In the genomic region with DNA sequence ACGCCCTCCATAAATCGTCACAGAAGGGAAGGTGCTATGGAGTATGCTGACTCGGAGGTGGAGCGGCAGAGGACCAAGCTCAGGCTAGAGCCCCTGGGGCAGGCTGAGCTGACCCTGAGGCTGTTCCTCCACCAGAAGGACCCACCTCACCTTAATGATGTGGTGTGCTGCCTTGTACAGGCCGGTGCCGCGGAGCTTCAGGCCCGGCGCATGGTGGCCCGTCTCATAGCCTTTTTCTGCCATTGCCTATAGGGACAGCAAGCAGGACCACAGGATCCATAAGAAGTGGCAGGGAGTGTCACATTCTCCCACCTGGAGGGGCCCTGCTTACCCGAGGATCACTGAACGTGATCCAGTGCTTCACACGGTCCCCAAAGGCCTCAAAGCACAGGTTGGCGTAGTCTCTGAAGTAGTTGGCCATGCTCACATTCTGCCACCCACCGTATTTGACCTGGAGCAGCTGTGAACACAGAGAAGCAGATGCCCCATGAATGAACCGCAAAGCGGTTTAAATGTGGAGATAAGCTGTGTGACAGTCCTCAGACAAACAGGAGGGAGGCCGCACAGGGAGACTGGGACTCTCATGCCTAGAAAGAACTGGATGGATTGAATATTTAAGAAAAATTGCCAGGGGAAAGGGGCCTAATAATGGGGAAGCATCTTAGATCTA, we compare ENCODE assay signal across 19 cellular contexts. TPM values are rescaled to one million over a fixed set of nuclear protein-coding genes. Genes with fewer than 3 reads are reported as not detected.
DNase-seq lines count a peak whose midpoint lies in the region; ATAC-seq, FAIRE-seq and TF ChIP-seq lines count a peak whose summit lies in the region.
"Had no signal": no experiment of that assay in that cellular context is flagged by ENCODE, and none has a peak within 500 bp of the region (broad histone marks: within the 10 kb centered on the region; RNA-seq: fewer than 3 reads in every experiment).

No MANE protein-coding gene starts in this region.

- no peak overlapping the region for H2BK5ac ChIP-seq in IMR-90 (ENCODE audit: low read depth, low read length, poor library complexity, severe bottlenecking)

- no peak overlapping the region for H2AK5ac ChIP-seq in IMR-90 (ENCODE audit: low read depth, low read length)

- H3K4me1 ChIP-seq in IMR-90 (ENCODE audit: control insufficient read depth, insufficient read depth, low read length) (peaks cover 7% of the 10 kb centered on the region), Karpas-422 (ENCODE audit: low read length) (no peaks in the 10 kb centered on the region), K562 (replicated peaks in 1 of 2; ENCODE audit: control insufficient read depth in 2 of 2, insufficient read depth in 2 of 2, low read length in 2 of 2) (peaks cover 8 to 21% of the 10 kb centered on the region in 2 experiments; a peak in 4 of 5 replicates), smooth muscle cell (ENCODE audit: low read depth) (peaks cover 12% of the 10 kb centered on the region)
- H3K4me1 ChIP-seq: A549, BLaER1 had no signal

- peak overlapping the region; percentile 37 for H2AK9ac ChIP-seq in IMR-90 (replicated peaks; ENCODE audit: low read depth, low read length, poor library complexity)

- no peak overlapping the region for H3K56ac ChIP-seq in IMR-90 (ENCODE audit: extremely low read depth, insufficient read depth, low read length)

- no peak overlapping the region for H4K91ac ChIP-seq in IMR-90 (ENCODE audit: insufficient read depth, low read depth, low read length)

- CTCF ChIA-PET in IMR-90 (lab: Yijun Ruan, JAX) (no interaction called here), K562 (lab: Yijun Ruan, JAX; ENCODE audit: low intra/inter-chr PET ratio) (no interaction called here)

- WGBS in IMR-90 (ENCODE audit: extremely low coverage in 2 of 2, insufficient read length in 1 of 2), 2 experiments = 94% methylated on average over 10 of the region's 18 CpGs; no CpG with 5 or more reads in 1 of the 2 experiments
- 51% methylated on average over 18 of the region's 18 CpGs for WGBS in K562 (ENCODE audit: insufficient coverage, low coverage, missing lambda C conversion rate)
- 92% methylated on average over 18 of the region's 18 CpGs for WGBS in smooth muscle cell (ENCODE audit: low lambda C conversion rate)

- no peaks in the 10 kb centered on the region for H3K79me2 ChIP-seq in Karpas-422 (ENCODE audit: low read length)
- no peaks in the 10 kb centered on the region for H3K79me2 ChIP-seq in K562 (ENCODE audit: control insufficient read depth, insufficient read depth, low read length)
- H3K79me2 ChIP-seq in smooth muscle cell (ENCODE audit: low read depth) = no peaks in the 10 kb centered on the region

- H3K4me3 ChIP-seq in IMR-90 (ENCODE audit: insufficient read depth, low read depth, low read length) (no peak overlapping the region), Karpas-422 (ENCODE audit: low read length) (no peak overlapping the region), K562 (no peak overlapping the region), smooth muscle cell (no peak overlapping the region)
- H3K4me3 ChIP-seq: A549, BLaER1 had no signal

- no peaks in the 10 kb centered on the region for H3F3A ChIP-seq in smooth muscle cell (ENCODE audit: low read depth)

- H2BK15ac ChIP-seq in IMR-90 (ENCODE audit: low read depth, low read length) = no peak overlapping the region

- TF ChIP-seq POLR2A in IMR-90 (IDR thresholded peaks at IDR 0.05; ENCODE audit: low read depth, low read length) (no peak), K562 (conservative IDR thresholded peaks at IDR 0.05) (no peak)

- no peaks in the 10 kb centered on the region for H3K9me3 ChIP-seq in IMR-90 (ENCODE audit: control insufficient read depth, insufficient read depth, low read length)
- H3K9me3 ChIP-seq in Karpas-422 (ENCODE audit: low read length) = no peaks in the 10 kb centered on the region
- H3K9me3 ChIP-seq in K562 (replicated peaks; ENCODE audit: control insufficient read depth, insufficient read depth, low read depth, low read length) = no peaks in the 10 kb centered on the region
- no peaks in the 10 kb centered on the region for H3K9me3 ChIP-seq in smooth muscle cell (replicated peaks; ENCODE audit: low read depth)
- H3K9me3 ChIP-seq: A549 had no signal

- no peak overlapping the region for H2BK120ac ChIP-seq in IMR-90 (ENCODE audit: low read depth, low read length)

- POLR2A ChIA-PET in IMR-90 (lab: Charles Lee; ENCODE audit: unreplicated experiment) = no interaction called here
- POLR2A ChIA-PET in K562 (lab: Yijun Ruan, JAX) = interaction anchor here (0.5 to 1.8 kb wide), 5 partner anchors 8 to 56 kb away, joined by 3 to 7 read pairs (median 3); a partner anchor contains a TSS

- no peaks in the 10 kb centered on the region for H3K9me3 Mint-ChIP-seq in osteocyte (ENCODE audit: unreplicated experiment)
- H3K9me3 Mint-ChIP-seq: CD8-positive, alpha-beta memory T cell; H9 had no signal

- no peak overlapping the region for H3K4me3 Mint-ChIP-seq in osteocyte (ENCODE audit: unreplicated experiment)
- H3K4me3 Mint-ChIP-seq: CD8-positive, alpha-beta memory T cell; H9 had no signal

- H3K4me1 Mint-ChIP-seq in osteocyte (ENCODE audit: unreplicated experiment) = peaks cover 4% of the 10 kb centered on the region
- H3K4me1 Mint-ChIP-seq: CD8-positive, alpha-beta memory T cell had no signal

- no peak overlapping the region for H3K23ac ChIP-seq in IMR-90 (ENCODE audit: low read depth, low read length)

- H3K36me3 ChIP-seq in IMR-90 (ENCODE audit: control insufficient read depth, insufficient read depth, low read length) (no peaks in the 10 kb centered on the region), Karpas-422 (ENCODE audit: insufficient read depth, low read length) (no peaks in the 10 kb centered on the region), K562 (ENCODE audit: control insufficient read depth, insufficient read depth, low read length) (no peaks in the 10 kb centered on the region), smooth muscle cell (ENCODE audit: low read depth) (no peaks in the 10 kb centered on the region)
- H3K36me3 ChIP-seq: BLaER1 had no signal

- BruUV-seq in IMR-90 (replicated peaks; lab: Mats Ljungman, UMichigan) (no TSS peak), K562 (replicated peaks; lab: Mats Ljungman, UMichigan) (no TSS peak)

- intact Hi-C loops in IMR-90 (cut with micrococcal nuclease) = no loop called here
- intact Hi-C loops in K562 (cut with micrococcal nuclease) = no loop called here

- no peak overlapping the region for H2BK20ac ChIP-seq in IMR-90 (ENCODE audit: low read depth, low read length)

- H3K14ac ChIP-seq in IMR-90 (replicated peaks; ENCODE audit: low read depth, low read length) = no peak overlapping the region

- no peaks in the 10 kb centered on the region for H4K20me1 ChIP-seq in IMR-90 (ENCODE audit: insufficient read depth, low read length)
- H4K20me1 ChIP-seq in Karpas-422 (ENCODE audit: insufficient read depth, low read depth, low read length) = no peaks in the 10 kb centered on the region
- no peaks in the 10 kb centered on the region for H4K20me1 ChIP-seq in K562 (replicated peaks; ENCODE audit: control insufficient read depth, insufficient read depth, low read length)
- no peaks in the 10 kb centered on the region for H4K20me1 ChIP-seq in smooth muscle cell (ENCODE audit: low read depth)
- H4K20me1 ChIP-seq: BLaER1 had no signal

- no peaks in the 10 kb centered on the region for H3K27me3 ChIP-seq in IMR-90 (ENCODE audit: control insufficient read depth, insufficient read depth, low read length)
- no peaks in the 10 kb centered on the region for H3K27me3 ChIP-seq in Karpas-422 (ENCODE audit: low read length)
- H3K27me3 ChIP-seq in K562 (ENCODE audit: control insufficient read depth in 2 of 2, insufficient read depth in 2 of 2, low read length in 2 of 2) = no peaks in the 10 kb centered on the region
- no peaks in the 10 kb centered on the region for H3K27me3 ChIP-seq in smooth muscle cell (ENCODE audit: low read depth)
- H3K27me3 ChIP-seq: BLaER1 had no signal

- no peaks in the 10 kb centered on the region for H3K27me3 Mint-ChIP-seq in osteocyte (ENCODE audit: unreplicated experiment)
- H3K27me3 Mint-ChIP-seq: CD8-positive, alpha-beta memory T cell had no signal

- no peak overlapping the region for H3K27ac Mint-ChIP-seq in osteocyte (ENCODE audit: unreplicated experiment)
- H3K27ac Mint-ChIP-seq: CD8-positive, alpha-beta memory T cell had no signal

- H3K27ac ChIP-seq in IMR-90 (ENCODE audit: insufficient read depth, low read length) (no peak overlapping the region), Karpas-422 (ENCODE audit: low read length) (no peak overlapping the region), K562 (ENCODE audit: extremely low read depth, low read depth, low read length) (no peak overlapping the region), smooth muscle cell (ENCODE audit: low read depth) (no peak overlapping the region)
- H3K27ac ChIP-seq: A549, BLaER1 had no signal

- H3K4ac ChIP-seq in IMR-90 (ENCODE audit: low read depth, low read length) = no peak overlapping the region

- H3K79me1 ChIP-seq in IMR-90 (ENCODE audit: low read depth in 1 of 2, low read length in 2 of 2) = peaks cover 0 to 3% of the 10 kb centered on the region in 2 experiments; a peak in 1 of 4 replicates

- no peak overlapping the region for H3K9ac ChIP-seq in IMR-90 (ENCODE audit: low read depth, low read length)
- no peak overlapping the region for H3K9ac ChIP-seq in Karpas-422 (ENCODE audit: low read length)
- peak overlapping the region in 1 of 2 experiments; percentile 2; a peak in 1 of 4 replicates for H3K9ac ChIP-seq in K562 (ENCODE audit: insufficient read depth in 1 of 2, low read depth in 2 of 2, low read length in 2 of 2)
- no peak overlapping the region for H3K9ac ChIP-seq in smooth muscle cell (ENCODE audit: low read depth)
- H3K9ac ChIP-seq: BLaER1 had no signal

- TF ChIP-seq EP300 in K562 (IDR thresholded peaks at IDR 0.05; ENCODE audit: low read length) = no peak

- no peak for FAIRE-seq in K562 (lab: Jason Lieb, UNC)
- FAIRE-seq in GM19239 (lab: Jason Lieb, UNC) = no peak
- FAIRE-seq: A549, G401.6, GM12891 had no signal

- no peak overlapping the region for H4K8ac ChIP-seq in IMR-90 (ENCODE audit: low read depth in 2 of 2, low read length in 2 of 2)

- H3K36me3 Mint-ChIP-seq in osteocyte (ENCODE audit: unreplicated experiment) = no peaks in the 10 kb centered on the region
- H3K36me3 Mint-ChIP-seq: CD8-positive, alpha-beta memory T cell had no signal

- H2AFZ ChIP-seq in IMR-90 (replicated peaks; ENCODE audit: low read length, poor library complexity) (no peak overlapping the region), Karpas-422 (ENCODE audit: low read length) (no peak overlapping the region), K562 (ENCODE audit: low read depth, low read length) (no peak overlapping the region), smooth muscle cell (ENCODE audit: low read depth) (no peak overlapping the region)

- H3K9me2 ChIP-seq in Karpas-422 (replicated peaks; ENCODE audit: insufficient read depth, low read length) = no peaks in the 10 kb centered on the region

- TF ChIP-seq RAD21 in IMR-90 (IDR thresholded peaks at IDR 0.05; ENCODE audit: low read length) (no peak), K562 (CRISPR knock-in tag; conservative IDR thresholded peaks at IDR 0.05 in 1 of 2, IDR thresholded peaks at IDR 0.05 in 1 of 2) (no peak)

- H3K9me1 ChIP-seq in IMR-90 (ENCODE audit: insufficient read depth, low read length) (no peaks in the 10 kb centered on the region; the same call in 1 of the 2 replicates), K562 (ENCODE audit: control insufficient read depth, insufficient read depth, low read length) (no peaks in the 10 kb centered on the region)

- no peak for ATAC-seq in IMR-90 (ENCODE audit: low read depth)
- ATAC-seq in K562 = peak; percentile 60
- no peak for ATAC-seq in GM18907 (IDR thresholded peaks at IDR 0.05; ENCODE audit: unreplicated experiment)
- ATAC-seq: A549 had no signal

- H3K4me2 ChIP-seq in IMR-90 (ENCODE audit: low read depth, low read length) (no peak overlapping the region), Karpas-422 (ENCODE audit: low read depth, low read length, poor library complexity, severe bottlenecking) (no peak overlapping the region), K562 (ENCODE audit: insufficient read depth, low read length) (no peak overlapping the region), smooth muscle cell (no peak overlapping the region)
- H3K4me2 ChIP-seq: A549, BLaER1 had no signal

- in situ Hi-C loops in IMR-90 (cut with MboI; ENCODE audit: low sequenced_read_pairs) (no loop called here), K562 (cut with MboI) (no loop called here)

- no peak overlapping the region for H3K18ac ChIP-seq in IMR-90 (ENCODE audit: low read depth, low read length)

- dilution Hi-C loops in IMR-90 (cut with HindIII; ENCODE audit: low sequenced_read_pairs, unreplicated experiment) = no loop called here

- TF ChIP-seq CTCF in IMR-90 (conservative IDR thresholded peaks at IDR 0.05; ENCODE audit: low read depth, low read length) = no peak
- no peak for TF ChIP-seq CTCF in K562 (IDR thresholded peaks at IDR 0.05 in 2 of 3, conservative IDR thresholded peaks at IDR 0.05 in 1 of 3; ENCODE audit: insufficient read depth in 2 of 3, low read depth in 1 of 3, low read length in 3 of 3)
- no peak for TF ChIP-seq CTCF in osteocyte (IDR thresholded peaks at IDR 0.05)
- no peak for TF ChIP-seq CTCF in smooth muscle cell (IDR thresholded peaks at IDR 0.05; ENCODE audit: borderline replicate concordance, insufficient read depth, poor library complexity, severe bottlenecking)

- DNase-seq in IMR-90 (no peak), Karpas-422 (peak; percentile 31), K562 (ENCODE audit: extremely low read depth in 1 of 4, low spot score in 3 of 4) (peak in 2 of 4 experiments; percentile 21 to 24), osteocyte (ENCODE audit: extremely low spot score, unreplicated experiment) (peak; percentile 70), NCI-H2227 treated with DMSO at 0.1 percent for 48 hours (lab: John Stamatoyannopoulos, UW) (no peak), GM19239 (ENCODE audit: insufficient read length, low spot score) (no peak), smooth muscle cell (lab: John Stamatoyannopoulos, UW; ENCODE audit: unreplicated experiment) (no peak)
- DNase-seq: AML-193; CD8-positive, alpha-beta memory T cell; DMS 273 treated with DMSO at 0.1 percent for 48 hours; DMS79 treated with DMSO at 0.1 percent for 48 hours; EL; GOT3; H9 had no signal

- H4K5ac ChIP-seq in IMR-90 (ENCODE audit: low read depth, low read length) = no peak overlapping the region

RNA-seq across cellular contexts. Expression of a gene that starts 4.8 kb away (rescaled TPM):
- total RNA-seq in IMR-90 (2012; rRNA removed) (8.9 and 10.4 TPM in 2 replicates), K562 (2014; rRNA removed) (not detected in 2 replicates), K562 (2014; rRNA removed; fragmentation: Illumina TruSeq; extraction: Trizol) (not detected in 2 replicates), K562 (2015; rRNA removed; fragmentation: Illumina TruSeq; extraction: Trizol) (not detected in 2 replicates), K562 (2021) (not detected in 2 replicates), osteocyte (not detected in 2 replicates), smooth muscle cell (6.4 and 6.5 TPM in 2 replicates)
- polyA plus RNA-seq in IMR-90 (2012; rRNA removed) (10.3 and 10.5 TPM in 2 replicates), K562 (2011; rRNA removed) (0.03 and 0.08 TPM in 2 replicates), K562 (2014; fragmentation: Illumina TruSeq; extraction: Trizol) (not detected in 2 replicates), K562 (2014; fragmentation: Nextera tagmentation; extraction: Ambion mirVana) (under 1 TPM; 0.17 to 0.31 TPM), K562 (2014; rRNA removed) (not detected in 2 replicates), smooth muscle cell (3.1 and 4.3 TPM in 2 replicates)
- polyA plus RNA-seq in IMR-90 (2012; cell fraction: cytosol; rRNA removed) = 4.7 and 8.1 TPM in 2 replicates
- 10.0 and 14.8 TPM in 2 replicates for polyA plus RNA-seq in IMR-90 (2012; cell fraction: nucleus; rRNA removed; ENCODE audit: low replicate concordance)
- total RNA-seq in Karpas-422 (2014; rRNA removed; shearing (Covaris generic); ENCODE audit: low replicate concordance) = not detected in 2 replicates
- not detected in 2 replicates for total RNA-seq in K562 (2011; cell fraction: chromatin; rRNA removed; ENCODE audit: low replicate concordance)
- 0.17 TPM in 1 of 2 replicates, not detected in the other for total RNA-seq in K562 (2011; cell fraction: nucleolus; rRNA removed)
- total RNA-seq in K562 (2011; cell fraction: nucleoplasm; rRNA removed) = not detected in 2 replicates
- polyA plus RNA-seq in K562 (2011; cell fraction: cytosol; rRNA removed) = 0.03 and 0.06 TPM in 2 replicates
- 0.23 TPM in 1 of 2 replicates, not detected in the other for polyA plus RNA-seq in K562 (2011; cell fraction: nucleus; rRNA removed)
- 0.12 and 0.21 TPM in 2 replicates for polyA plus RNA-seq in K562 (2012)
- not detected in 2 replicates for polyA minus RNA-seq in K562 (2011; rRNA and poly(A)+ RNA removed)
- polyA minus RNA-seq in K562 (2011; cell fraction: cytosol; rRNA and poly(A)+ RNA removed) = not detected in 2 replicates
- polyA minus RNA-seq in K562 (2011; cell fraction: nucleus; rRNA and poly(A)+ RNA removed) = not detected in 2 replicates
- total RNA-seq: CD8-positive, alpha-beta memory T cell had no signal
- polyA plus RNA-seq: A549; CD8-positive, alpha-beta memory T cell had no signal

RNA-seq across cellular contexts. Expression of a gene that starts 55.9 kb away (rescaled TPM):
- total RNA-seq in IMR-90 (2012; rRNA removed) (22.2 and 28.1 TPM in 2 replicates), K562 (2014; rRNA removed) (25.4 and 35.2 TPM in 2 replicates), K562 (2014; rRNA removed; fragmentation: Illumina TruSeq; extraction: Trizol) (59.3 and 62.6 TPM in 2 replicates), K562 (2015; rRNA removed; fragmentation: Illumina TruSeq; extraction: Trizol) (46.8 and 52.0 TPM in 2 replicates), K562 (2021) (36.9 and 41.4 TPM in 2 replicates), osteocyte (13.7 and 13.8 TPM in 2 replicates), smooth muscle cell (17.9 and 22.5 TPM in 2 replicates)
- polyA plus RNA-seq in IMR-90 (2012; rRNA removed) (10.3 and 10.5 TPM in 2 replicates), K562 (2011; rRNA removed) (53.6 and 78.7 TPM in 2 replicates), K562 (2014; fragmentation: Illumina TruSeq; extraction: Trizol) (42.9 and 52.1 TPM in 2 replicates), K562 (2014; fragmentation: Nextera tagmentation; extraction: Ambion mirVana) (10 to 100 TPM; 93.2 to 94.2 TPM), K562 (2014; rRNA removed) (26.7 and 32.8 TPM in 2 replicates), smooth muscle cell (17.7 and 22.5 TPM in 2 replicates)
- 0.92 and 4.1 TPM in 2 replicates for polyA plus RNA-seq in IMR-90 (2012; cell fraction: cytosol; rRNA removed)
- polyA plus RNA-seq in IMR-90 (2012; cell fraction: nucleus; rRNA removed; ENCODE audit: low replicate concordance) = 0.90 and 11.2 TPM in 2 replicates
- 7.4 and 20.8 TPM in 2 replicates for total RNA-seq in Karpas-422 (2014; rRNA removed; shearing (Covaris generic); ENCODE audit: low replicate concordance)
- 42.4 and 73.0 TPM in 2 replicates for total RNA-seq in K562 (2011; cell fraction: chromatin; rRNA removed; ENCODE audit: low replicate concordance)
- 19.2 and 19.7 TPM in 2 replicates for total RNA-seq in K562 (2011; cell fraction: nucleolus; rRNA removed)
- total RNA-seq in K562 (2011; cell fraction: nucleoplasm; rRNA removed) = 28.9 and 36.6 TPM in 2 replicates
- polyA plus RNA-seq in K562 (2011; cell fraction: cytosol; rRNA removed) = 10.3 and 13.4 TPM in 2 replicates
- 22.1 and 25.2 TPM in 2 replicates for polyA plus RNA-seq in K562 (2011; cell fraction: nucleus; rRNA removed)
- 30.2 and 42.2 TPM in 2 replicates for polyA plus RNA-seq in K562 (2012)
- 51.6 and 57.2 TPM in 2 replicates for polyA minus RNA-seq in K562 (2011; rRNA and poly(A)+ RNA removed)
- 17.5 and 32.3 TPM in 2 replicates for polyA minus RNA-seq in K562 (2011; cell fraction: cytosol; rRNA and poly(A)+ RNA removed)
- 8.5 and 20.5 TPM in 2 replicates for polyA minus RNA-seq in K562 (2011; cell fraction: nucleus; rRNA and poly(A)+ RNA removed)

RNA-seq across cellular contexts. Expression of a gene that starts 56.3 kb away (rescaled TPM):
- total RNA-seq in IMR-90 (2012; rRNA removed) (6,510 and 13,244 TPM in 2 replicates), K562 (2014; rRNA removed) (2,055 and 3,520 TPM in 2 replicates), K562 (2014; rRNA removed; fragmentation: Illumina TruSeq; extraction: Trizol) (5,714 and 5,919 TPM in 2 replicates), K562 (2015; rRNA removed; fragmentation: Illumina TruSeq; extraction: Trizol) (4,633 and 5,069 TPM in 2 replicates), K562 (2021) (3,792 and 4,028 TPM in 2 replicates), osteocyte (2,560 and 2,646 TPM in 2 replicates), smooth muscle cell (3,841 and 4,095 TPM in 2 replicates)
- polyA plus RNA-seq in IMR-90 (2012; rRNA removed) (3,530 and 4,083 TPM in 2 replicates), K562 (2011; rRNA removed) (6,235 and 7,065 TPM in 2 replicates), K562 (2014; fragmentation: Illumina TruSeq; extraction: Trizol) (7,372 and 7,760 TPM in 2 replicates), K562 (2014; fragmentation: Nextera tagmentation; extraction: Ambion mirVana) (1,000 to 10,000 TPM; 3,604 to 3,827 TPM), K562 (2014; rRNA removed) (5,294 and 6,049 TPM in 2 replicates), smooth muscle cell (732 and 782 TPM in 2 replicates)
- polyA plus RNA-seq in IMR-90 (2012; cell fraction: cytosol; rRNA removed) = 1,783 and 5,124 TPM in 2 replicates
- polyA plus RNA-seq in IMR-90 (2012; cell fraction: nucleus; rRNA removed; ENCODE audit: low replicate concordance) = 1,149 and 1,402 TPM in 2 replicates
- 5,548 and 5,820 TPM in 2 replicates for total RNA-seq in Karpas-422 (2014; rRNA removed; shearing (Covaris generic); ENCODE audit: low replicate concordance)
- total RNA-seq in K562 (2011; cell fraction: chromatin; rRNA removed; ENCODE audit: low replicate concordance) = 868 and 1,170 TPM in 2 replicates
- 749 and 792 TPM in 2 replicates for total RNA-seq in K562 (2011; cell fraction: nucleolus; rRNA removed)
- 1,332 and 2,067 TPM in 2 replicates for total RNA-seq in K562 (2011; cell fraction: nucleoplasm; rRNA removed)
- 6,584 and 7,119 TPM in 2 replicates for polyA plus RNA-seq in K562 (2011; cell fraction: cytosol; rRNA removed)
- 2,026 and 2,907 TPM in 2 replicates for polyA plus RNA-seq in K562 (2011; cell fraction: nucleus; rRNA removed)
- polyA plus RNA-seq in K562 (2012) = 3,604 and 6,192 TPM in 2 replicates
- polyA minus RNA-seq in K562 (2011; rRNA and poly(A)+ RNA removed) = 4,239 and 4,627 TPM in 2 replicates
- 1,872 and 2,124 TPM in 2 replicates for polyA minus RNA-seq in K562 (2011; cell fraction: cytosol; rRNA and poly(A)+ RNA removed)
- 545 and 1,155 TPM in 2 replicates for polyA minus RNA-seq in K562 (2011; cell fraction: nucleus; rRNA and poly(A)+ RNA removed)

Comparison
In these comparisons a context has a peak if more than half of its experiments do, and no peak if none do; other contexts are left out.
1. DNase-seq: peak in Karpas-422 (single experiment) and osteocyte (single experiment); none in IMR-90 (single experiment), NCI-H2227 treated with DMSO at 0.1 percent for 48 hours (single experiment), GM19239 (single experiment) and smooth muscle cell (single experiment).